Comparison of ENCODE assay signal across 19 cellular contexts in genomic region chr15:67937153-67937761, GRCh38.
DNase-seq lines count a peak whose midpoint lies in the region; ATAC-seq and TF ChIP-seq lines count a peak whose summit lies in the region.
"Had no signal": no experiment of that assay in that cellular context is flagged by ENCODE, and none has a peak within 500 bp of the region (broad histone marks: within the 10 kb centered on the region; RNA-seq: fewer than 3 reads in every experiment).

No MANE protein-coding gene starts in this region.

- H3K4me1 ChIP-seq in Karpas-422 (ENCODE audit: low read length): peaks cover 19% of the 10 kb centered on the region
- no peaks in the 10 kb centered on the region for H3K4me1 ChIP-seq in HAP-1
- H3K4me1 ChIP-seq: breast epithelium had no signal

- H3K9ac ChIP-seq in Karpas-422 (ENCODE audit: low read length): no peak overlapping the region

- no peaks in the 10 kb centered on the region for H3K9me2 ChIP-seq in Karpas-422 (replicated peaks; ENCODE audit: insufficient read depth, low read length)

- peaks cover 8% of the 10 kb centered on the region for H3K9me3 Mint-ChIP-seq in neural crest cell
- H3K9me3 Mint-ChIP-seq: activated CD4-positive, alpha-beta T cell treated with anti-CD3 and anti-CD28 coated beads, Interleukin-2, amount 10 ng/mL, durations not matched to agents 7 days and 5 days; activated naive CD4-positive, alpha-beta T cell treated with anti-CD3 and anti-CD28 coated beads, Interleukin-2, amount 50 U/mL, for 72 hours had no signal

- H3K27ac ChIP-seq in Karpas-422 (ENCODE audit: low read length): 0 out of 2 replicates have a peak overlapping the region, but pooled peaks have one; percentile 84
- H3K27ac ChIP-seq: breast epithelium, prostate gland had no signal

- H2AFZ ChIP-seq in Karpas-422 (ENCODE audit: low read length): peak overlapping the region; percentile 97; the same call in 1 of the 2 replicates

- H3K4me1 Mint-ChIP-seq in neural crest cell: peaks cover 3% of the 10 kb centered on the region
- H3K4me1 Mint-ChIP-seq: activated CD4-positive, alpha-beta T cell treated with anti-CD3 and anti-CD28 coated beads, Interleukin-2, amount 10 ng/mL, durations not matched to agents 7 days and 5 days had no signal

- no peaks in the 10 kb centered on the region for H4K20me1 ChIP-seq in Karpas-422 (ENCODE audit: insufficient read depth, low read depth, low read length)

- H3K79me2 ChIP-seq in Karpas-422 (ENCODE audit: low read length): no peaks in the 10 kb centered on the region

- in situ Hi-C loops in HAP-1 (cut with MboI; ENCODE audit: low sequenced_read_pairs): no loop called here

- no peak for ATAC-seq in HG02610 (IDR thresholded peaks at IDR 0.05; ENCODE audit: unreplicated experiment)
- ATAC-seq: activated naive CD4-positive, alpha-beta T cell treated with anti-CD3 and anti-CD28 coated beads, Interleukin-2, amount 50 U/mL, for 72 hours had no signal

- DNase-seq in ELF-1 (ENCODE audit: low read depth, low spot score): peak; percentile 85
- peak; percentile 52 for DNase-seq in Karpas-422
- peak; percentile 12 for DNase-seq in cerebellar cortex (ENCODE audit: low spot score)
- DNase-seq in neural crest cell (ENCODE audit: low read depth, low spot score): no peak
- DNase-seq in SW480 (ENCODE audit: low spot score): no peak
- no peak for DNase-seq in HAP-1 (ENCODE audit: low spot score in 2 of 2)
- DNase-seq: activated CD4-positive, alpha-beta T cell treated with anti-CD3 and anti-CD28 coated beads, Interleukin-2, amount 10 ng/mL, durations not matched to agents 7 days and 5 days; activated T-cell treated with anti-CD3 and anti-CD28 coated beads, Interleukin-2, amount 50 U/mL, for 1 hour; C1 segment of cervical spinal cord; DMS153; hippocampal formation; MM.1S; NCI-H2081 treated with DMSO at 0.1 percent for 48 hours; NCI-H774; T1000 had no signal

- H3K4me3 ChIP-seq in Karpas-422 (ENCODE audit: low read length) (no peak overlapping the region), HAP-1 (no peak overlapping the region)
- H3K4me3 ChIP-seq: breast epithelium, prostate gland had no signal

- peak overlapping the region; percentile 76 for H3K27ac Mint-ChIP-seq in neural crest cell (ENCODE audit: unreplicated experiment)
- H3K27ac Mint-ChIP-seq: activated CD4-positive, alpha-beta T cell treated with anti-CD3 and anti-CD28 coated beads, Interleukin-2, amount 10 ng/mL, durations not matched to agents 7 days and 5 days; activated naive CD4-positive, alpha-beta T cell treated with anti-CD3 and anti-CD28 coated beads, Interleukin-2, amount 50 U/mL, for 72 hours had no signal

- H3K36me3 Mint-ChIP-seq in neural crest cell (ENCODE audit: low read depth): no peaks in the 10 kb centered on the region
- H3K36me3 Mint-ChIP-seq: activated naive CD4-positive, alpha-beta T cell treated with anti-CD3 and anti-CD28 coated beads, Interleukin-2, amount 50 U/mL, for 72 hours had no signal

- H3K36me3 ChIP-seq in Karpas-422 (ENCODE audit: insufficient read depth, low read length) (no peaks in the 10 kb centered on the region), HAP-1 (replicated peaks) (no peaks in the 10 kb centered on the region)
- H3K36me3 ChIP-seq: breast epithelium, prostate gland had no signal

- no peaks in the 10 kb centered on the region for H3K27me3 ChIP-seq in Karpas-422 (ENCODE audit: low read length)
- H3K27me3 ChIP-seq in HAP-1 (ENCODE audit: low read depth): no peaks in the 10 kb centered on the region; the same call in 1 of the 2 replicates
- H3K27me3 ChIP-seq: breast epithelium had no signal

- TF ChIP-seq CTCF in neural crest cell (conservative IDR thresholded peaks at IDR 0.05): no peak

- no peaks in the 10 kb centered on the region for H3K9me3 ChIP-seq in Karpas-422 (ENCODE audit: low read length)
- no peaks in the 10 kb centered on the region for H3K9me3 ChIP-seq in HAP-1
- H3K9me3 ChIP-seq: breast epithelium, prostate gland had no signal

- peak overlapping the region; percentile 73 for H3K4me2 ChIP-seq in Karpas-422 (ENCODE audit: low read depth, low read length, poor library complexity, severe bottlenecking)

- no peaks in the 10 kb centered on the region for H3K27me3 Mint-ChIP-seq in neural crest cell (ENCODE audit: low read depth)

- no peak overlapping the region for H3K4me3 Mint-ChIP-seq in neural crest cell
- H3K4me3 Mint-ChIP-seq: activated CD4-positive, alpha-beta T cell treated with anti-CD3 and anti-CD28 coated beads, Interleukin-2, amount 10 ng/mL, durations not matched to agents 7 days and 5 days had no signal

Comparison
In these comparisons a context has a peak if more than half of its experiments do, and no peak if none do; other contexts are left out.
1. DNase-seq: peak in ELF-1 (single experiment), Karpas-422 (single experiment) and cerebellar cortex (single experiment); none in neural crest cell (single experiment), SW480 (single experiment) and HAP-1 (0 of 2).